11 cellular contexts compared by ENCODE assay signal in genomic region chr3:138949445-138950005, GRCh38. TPM values are rescaled to one million over a fixed set of nuclear protein-coding genes. Genes with fewer than 3 reads are reported as not detected.
DNase-seq lines count a peak whose midpoint lies in the region; ATAC-seq and TF ChIP-seq lines count a peak whose summit lies in the region.
"Had no signal": no experiment of that assay in that cellular context is flagged by ENCODE, and none has a peak within 500 bp of the region (broad histone marks: within the 10 kb centered on the region; RNA-seq: fewer than 3 reads in every experiment).

No MANE protein-coding gene starts in this region.

- H3K27ac Mint-ChIP-seq in Caco-2 (ENCODE audit: unreplicated experiment) (no peak overlapping the region), T-cell (no peak overlapping the region), glutamatergic neuron (ENCODE audit: unreplicated experiment) (no peak overlapping the region)

- H3K4me1 Mint-ChIP-seq in Caco-2 (ENCODE audit: low read depth, unreplicated experiment): peaks cover 8% of the 10 kb centered on the region
- H3K4me1 Mint-ChIP-seq in T-cell: peaks cover 25 to 40% (median 30%) of the 10 kb centered on the region in 3 donors
- peaks cover 3% of the 10 kb centered on the region for H3K4me1 Mint-ChIP-seq in glutamatergic neuron (ENCODE audit: low read depth, unreplicated experiment)

- POLR2A ChIA-PET in Caco-2 (lab: Charles Lee): no interaction called here
- POLR2A ChIA-PET in T-cell (lab: Charles Lee): no interaction called here

- TF ChIP-seq CTCF in Caco-2 (IDR thresholded peaks at IDR 0.05; ENCODE audit: insufficient read depth in 1 of 2, low read depth in 1 of 2, low read length in 1 of 2, severe bottlenecking in 1 of 2, unreplicated experiment in 1 of 2) (no peak), glutamatergic neuron (IDR thresholded peaks at IDR 0.05; ENCODE audit: partially characterized antibody, unreplicated experiment) (no peak), prostate gland (IDR thresholded peaks at IDR 0.05) (no peak)

- no TSS peak for BruUV-seq in Caco-2 (replicated peaks; lab: Mats Ljungman, UMichigan)

- ATAC-seq in T-cell (replicated peaks in 1 of 4): peak; percentile 9 to 19 (median 18)
- ATAC-seq in GM18511 (IDR thresholded peaks at IDR 0.05; ENCODE audit: unreplicated experiment): no peak

- H3K4me3 Mint-ChIP-seq in Caco-2 (ENCODE audit: unreplicated experiment) (peak overlapping the region; percentile 19), T-cell (peak overlapping the region; percentile 49 to 80 (median 66)), glutamatergic neuron (ENCODE audit: unreplicated experiment) (peak overlapping the region; percentile 81)

- CTCF ChIA-PET in Caco-2 (lab: Charles Lee) (no interaction called here), T-cell (lab: Charles Lee) (interaction anchor here in 1 of 2 donors (1.1 kb wide), 1 partner anchor 26 kb away, joined by 4 read pairs; no protein-coding TSS in a partner anchor)

- DNase-seq in Caco-2 (no peak), T-cell (no peak), glutamatergic neuron (no peak), prostate gland (ENCODE audit: low spot score) (no peak), NCI-H2107 (lab: John Stamatoyannopoulos, UW) (no peak), H4 (ENCODE audit: low spot score) (no peak)
- DNase-seq: central memory CD4-positive, alpha-beta T cell had no signal

- H3K9me3 Mint-ChIP-seq in Caco-2 (ENCODE audit: unreplicated experiment): no peaks in the 10 kb centered on the region
- no peaks in the 10 kb centered on the region for H3K9me3 Mint-ChIP-seq in T-cell
- peaks cover 10% of the 10 kb centered on the region for H3K9me3 Mint-ChIP-seq in glutamatergic neuron (ENCODE audit: unreplicated experiment)

- no peak for TF ChIP-seq POLR2A in prostate gland (IDR thresholded peaks at IDR 0.05)

- H3K27ac ChIP-seq in rectal smooth muscle tissue (ENCODE audit: low read depth, low read length) (no peak overlapping the region), prostate gland (no peak overlapping the region)
- H3K27ac ChIP-seq: HL-60 had no signal

- peaks cover 5% of the 10 kb centered on the region for H3K4me1 ChIP-seq in Caco-2
- H3K4me1 ChIP-seq in rectal smooth muscle tissue (ENCODE audit: control insufficient read depth, insufficient read depth, low read length): peaks cover 3% of the 10 kb centered on the region
- H3K4me1 ChIP-seq in prostate gland (replicated peaks): peaks cover 8% of the 10 kb centered on the region

- H3K36me3 Mint-ChIP-seq in Caco-2 (ENCODE audit: insufficient read depth, unreplicated experiment) (peaks cover 6% of the 10 kb centered on the region), T-cell (no peaks in the 10 kb centered on the region), glutamatergic neuron (ENCODE audit: unreplicated experiment) (peaks cover 3% of the 10 kb centered on the region)

- H3K4me3 ChIP-seq in Caco-2 (ENCODE audit: low read depth, low read length) (no peak overlapping the region), rectal smooth muscle tissue (ENCODE audit: low read length) (peak overlapping the region; percentile 47), prostate gland (peak overlapping the region in 1 of 2 donors; percentile 20)

- intact Hi-C loops in Caco-2 (cut with micrococcal nuclease; ENCODE audit: unreplicated experiment): loop anchor here (5.0 kb wide), 1 partner anchor 393 kb away; the partner anchor contains the start of gene MRPS22
- intact Hi-C loops in prostate gland (cut with DNase I): no loop called here

- H3K27me3 Mint-ChIP-seq in Caco-2 (ENCODE audit: insufficient read depth, unreplicated experiment) (peaks cover 12% of the 10 kb centered on the region), T-cell (peaks cover 53 to 71% of the 10 kb centered on the region in 2 donors), glutamatergic neuron (ENCODE audit: unreplicated experiment) (peaks cover 37% of the 10 kb centered on the region)

- H3K36me3 ChIP-seq in Caco-2 (ENCODE audit: control insufficient read depth, insufficient read depth, low read length) (no peaks in the 10 kb centered on the region), rectal smooth muscle tissue (ENCODE audit: control insufficient read depth, insufficient read depth, low read length) (no peaks in the 10 kb centered on the region), prostate gland (no peaks in the 10 kb centered on the region)

- 14% methylated on average over 27 of the region's 27 CpGs for WGBS in prostate gland

- H3K9ac ChIP-seq in rectal smooth muscle tissue (ENCODE audit: low read length): no peak overlapping the region

- H3K27me3 ChIP-seq in Caco-2 (replicated peaks; ENCODE audit: control insufficient read depth, insufficient read depth, low read length) (peaks cover 1% of the 10 kb centered on the region; the same call in 1 of the 2 replicates), rectal smooth muscle tissue (ENCODE audit: control insufficient read depth, insufficient read depth, low read length) (peaks cover 34% of the 10 kb centered on the region), prostate gland (replicated peaks; ENCODE audit: insufficient read depth) (peaks cover 40% of the 10 kb centered on the region)

- H3K9me3 ChIP-seq in Caco-2 (no peaks in the 10 kb centered on the region), prostate gland (no peaks in the 10 kb centered on the region)

RNA-seq across cellular contexts. Expression of gene FOXL2NB, which starts 2.5 kb away (rescaled TPM):
- total RNA-seq in Caco-2 (2022): 2.0 and 2.2 TPM in 2 replicates
- total RNA-seq in T-cell: under 1 TPM in 1 of 5 donors, not detected in 4; 0.06 TPM
- total RNA-seq in glutamatergic neuron (ENCODE audit: unreplicated experiment): 0.15 TPM
- under 1 TPM in 1 of 2 donors, not detected in 1; 0.28 TPM for total RNA-seq in prostate gland
- 1.9 and 3.4 TPM in 2 replicates for total RNA-seq in H4 (2014; rRNA removed; shearing (Covaris generic))

RNA-seq across cellular contexts. Expression of gene FOXL2, which starts 2.6 kb away (rescaled TPM):
- 1.4 and 1.8 TPM in 2 replicates for total RNA-seq in Caco-2 (2022)
- not detected for total RNA-seq in T-cell
- total RNA-seq in glutamatergic neuron (ENCODE audit: unreplicated experiment): not detected
- under 1 TPM in 1 of 2 donors, not detected in 1; 0.68 TPM for total RNA-seq in prostate gland
- total RNA-seq in H4 (2014; rRNA removed; shearing (Covaris generic)): 0.06 and 0.14 TPM in 2 replicates
- total RNA-seq: mononuclear cell had no signal

RNA-seq across cellular contexts. Expression of gene PRR23A, which starts 56.5 kb away (rescaled TPM):
- total RNA-seq in Caco-2 (2022): not detected in 2 replicates
- not detected for total RNA-seq in T-cell
- total RNA-seq in glutamatergic neuron (ENCODE audit: unreplicated experiment): not detected
- 1 to 10 TPM in 1 of 2 donors, not detected in 1; 1.1 TPM for total RNA-seq in prostate gland
- not detected in 2 replicates for total RNA-seq in H4 (2014; rRNA removed; shearing (Covaris generic))
- total RNA-seq: mononuclear cell had no signal

Comparison
In these comparisons a context has a peak if more than half of its experiments do, and no peak if none do; other contexts are left out.
1. H3K4me3 Mint-ChIP-seq: peak in every context shown above with its lines; median percentile 81 in glutamatergic neuron; 66 in T-cell; 19 in Caco-2.